Comparison of ENCODE assay signal across 8 cellular contexts in the genomic region with DNA sequence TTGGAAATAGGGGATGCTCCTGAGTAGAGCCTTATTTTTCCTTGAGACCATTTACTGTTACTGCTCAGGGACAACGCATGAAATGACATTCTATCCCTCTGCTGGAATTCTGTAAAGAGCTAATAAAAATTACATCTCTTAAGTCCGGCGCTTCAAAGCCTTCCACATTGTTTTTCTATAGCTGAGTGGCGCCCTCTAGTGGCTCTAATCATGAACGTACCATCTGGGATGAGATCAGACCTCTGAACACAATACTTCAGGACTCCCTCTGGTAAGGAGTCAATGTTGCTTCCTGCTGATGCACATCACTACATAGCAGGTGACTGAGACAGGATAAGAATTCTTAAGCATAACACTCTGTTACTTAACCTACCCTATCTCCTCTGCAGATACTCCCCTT. TPM values are rescaled to one million over a fixed set of nuclear protein-coding genes. Genes with fewer than 3 reads are reported as not detected.
DNase-seq lines count a peak whose midpoint lies in the region; ATAC-seq and TF ChIP-seq lines count a peak whose summit lies in the region.

No MANE protein-coding gene starts in this region.

- no peak overlapping the region for H3K4me3 ChIP-seq in AG10803 (ENCODE audit: low read length)
- H3K4me3 ChIP-seq in epithelial cell of esophagus (ENCODE audit: low read length): no peak overlapping the region

- no peaks in the 10 kb centered on the region for H3K36me3 Mint-ChIP-seq in activated CD8-positive, alpha-beta T cell treated with anti-CD3 and anti-CD28 coated beads, Interleukin-2, amount 10 ng/mL, durations not matched to agents 7 days and 5 days (ENCODE audit: low read depth)
- H3K36me3 Mint-ChIP-seq in nephron (ENCODE audit: low read depth) (no peaks in the 10 kb centered on the region), type B pancreatic cell (no peaks in the 10 kb centered on the region)

- ATAC-seq in GM18861 (IDR thresholded peaks at IDR 0.05; ENCODE audit: unreplicated experiment) (peak; percentile 93), HG03060 (IDR thresholded peaks at IDR 0.05; ENCODE audit: low read depth, unreplicated experiment) (peak; percentile 65)
- ATAC-seq in activated CD8-positive, alpha-beta T cell treated with anti-CD3 and anti-CD28 coated beads, Interleukin-2, amount 10 ng/mL, durations not matched to agents 7 days and 5 days: peak; percentile 76

- TF ChIP-seq CTCF in AG10803 (conservative IDR thresholded peaks at IDR 0.05; ENCODE audit: low read length) (peak; percentile 64), epithelial cell of esophagus (IDR thresholded peaks at IDR 0.05; ENCODE audit: insufficient read depth, low read depth, low read length, missing control alignments) (peak; percentile 62), nephron (IDR thresholded peaks at IDR 0.05; ENCODE audit: unreplicated experiment in 3 of 3) (peak; percentile 37 to 56 (median 41)), type B pancreatic cell (conservative IDR thresholded peaks at IDR 0.05) (peak; percentile 77)

- no peak overlapping the region for H3K27ac Mint-ChIP-seq in activated CD8-positive, alpha-beta T cell treated with anti-CD3 and anti-CD28 coated beads, Interleukin-2, amount 10 ng/mL, durations not matched to agents 7 days and 5 days
- H3K27ac Mint-ChIP-seq in nephron (no peak overlapping the region), type B pancreatic cell (no peak overlapping the region)

- CTCF ChIA-PET in activated CD8-positive, alpha-beta T cell treated with anti-CD3 and anti-CD28 coated beads, Interleukin-2, amount 10 ng/mL, durations not matched to agents 7 days and 5 days (lab: Charles Lee): interaction anchor here (0.7 to 2.1 kb wide), 7 partner anchors 9 to 388 kb away, joined by 3 to 7 read pairs (median 3); no protein-coding TSS in a partner anchor

- POLR2A ChIA-PET in activated CD8-positive, alpha-beta T cell treated with anti-CD3 and anti-CD28 coated beads, Interleukin-2, amount 10 ng/mL, durations not matched to agents 7 days and 5 days (lab: Charles Lee): no interaction called here

- H3K4me1 Mint-ChIP-seq in activated CD8-positive, alpha-beta T cell treated with anti-CD3 and anti-CD28 coated beads, Interleukin-2, amount 10 ng/mL, durations not matched to agents 7 days and 5 days (ENCODE audit: low read depth): no peaks in the 10 kb centered on the region
- H3K4me1 Mint-ChIP-seq in nephron: no peaks in the 10 kb centered on the region
- no peaks in the 10 kb centered on the region for H3K4me1 Mint-ChIP-seq in type B pancreatic cell (ENCODE audit: unreplicated experiment)

- no peaks in the 10 kb centered on the region for H3K9me3 Mint-ChIP-seq in activated CD8-positive, alpha-beta T cell treated with anti-CD3 and anti-CD28 coated beads, Interleukin-2, amount 10 ng/mL, durations not matched to agents 7 days and 5 days (ENCODE audit: insufficient read depth)
- H3K9me3 Mint-ChIP-seq in nephron (peaks cover 5% of the 10 kb centered on the region), type B pancreatic cell (no peaks in the 10 kb centered on the region)

- H3K4me3 Mint-ChIP-seq in activated CD8-positive, alpha-beta T cell treated with anti-CD3 and anti-CD28 coated beads, Interleukin-2, amount 10 ng/mL, durations not matched to agents 7 days and 5 days: no peak overlapping the region
- no peak overlapping the region for H3K4me3 Mint-ChIP-seq in nephron
- no peak overlapping the region for H3K4me3 Mint-ChIP-seq in type B pancreatic cell

- H3K27me3 Mint-ChIP-seq in activated CD8-positive, alpha-beta T cell treated with anti-CD3 and anti-CD28 coated beads, Interleukin-2, amount 10 ng/mL, durations not matched to agents 7 days and 5 days (ENCODE audit: low read depth): no peaks in the 10 kb centered on the region
- H3K27me3 Mint-ChIP-seq in nephron (ENCODE audit: low read depth) (no peaks in the 10 kb centered on the region), type B pancreatic cell (no peaks in the 10 kb centered on the region)

- DNase-seq in AG10803 (ENCODE audit: low read depth): peak; percentile 47
- peak; percentile 19 for DNase-seq in NCI-H524 treated with DMSO at 0.1 percent for 48 hours (lab: John Stamatoyannopoulos, UW)
- DNase-seq in activated CD8-positive, alpha-beta T cell treated with anti-CD3 and anti-CD28 coated beads, Interleukin-2, amount 10 ng/mL, durations not matched to agents 7 days and 5 days: peak; percentile 70
- peak; percentile 66 for DNase-seq in epithelial cell of esophagus (ENCODE audit: low read depth)
- DNase-seq in type B pancreatic cell (ENCODE audit: extremely low spot score, unreplicated experiment): no peak

RNA-seq across cellular contexts. Expression of a gene that starts 6.0 kb away (rescaled TPM):
- 1 to 10 TPM; 1.5 to 1.9 TPM for total RNA-seq in activated CD8-positive, alpha-beta T cell treated with anti-CD3 and anti-CD28 coated beads, Interleukin-2, amount 10 ng/mL, durations not matched to agents 7 days and 5 days
- total RNA-seq in type B pancreatic cell (ENCODE audit: low replicate concordance): 2.7 and 6.4 TPM in 2 replicates

RNA-seq across cellular contexts. Expression of a gene that starts 6.2 kb away (rescaled TPM):
- total RNA-seq in activated CD8-positive, alpha-beta T cell treated with anti-CD3 and anti-CD28 coated beads, Interleukin-2, amount 10 ng/mL, durations not matched to agents 7 days and 5 days: 10 to 100 TPM; 61.9 to 65.6 TPM
- 52.4 and 73.2 TPM in 2 replicates for total RNA-seq in type B pancreatic cell (ENCODE audit: low replicate concordance)
